In the genomic region with DNA sequence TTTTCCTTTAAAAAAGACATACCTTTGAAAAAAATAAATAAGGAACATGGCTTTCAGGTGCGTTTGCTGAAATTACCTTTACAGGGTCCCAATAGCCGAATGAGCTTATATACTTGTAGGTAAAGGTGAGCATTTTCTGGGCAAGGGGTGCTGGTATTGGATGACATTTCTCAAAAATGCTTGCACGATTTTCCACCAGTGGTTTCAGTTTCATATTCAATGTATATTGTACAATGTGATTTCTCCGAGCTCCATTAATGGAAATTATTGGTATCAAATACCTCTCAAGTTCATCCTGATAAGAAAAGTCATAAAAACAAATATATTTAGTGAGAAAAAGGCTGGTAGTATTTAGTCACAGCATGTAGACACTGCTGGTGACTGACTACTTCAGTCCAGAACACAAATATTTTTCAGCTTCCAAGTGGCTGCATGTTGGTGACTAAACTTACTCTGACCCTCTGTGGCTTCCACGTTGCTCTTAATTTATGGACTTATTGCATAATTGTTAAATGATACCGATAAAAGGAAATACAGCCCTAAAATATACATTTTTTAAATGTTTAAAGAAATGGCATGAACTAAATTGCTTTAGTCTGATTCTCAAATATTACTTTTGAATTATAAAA, we compare ENCODE assay signal across 11 cellular contexts. TPM values are rescaled to one million over a fixed set of nuclear protein-coding genes. Genes with fewer than 3 reads are reported as not detected.
DNase-seq lines count a peak whose midpoint lies in the region; ATAC-seq lines count a peak whose summit lies in the region.
"Had no signal": no experiment of that assay in that cellular context is flagged by ENCODE, and none has a peak within 500 bp of the region (broad histone marks: within the 10 kb centered on the region; RNA-seq: fewer than 3 reads in every experiment).

No MANE protein-coding gene starts in this region.

- no peak overlapping the region for H3K27ac Mint-ChIP-seq in activated CD4-positive, alpha-beta T cell treated with anti-CD3 and anti-CD28 coated beads, Interleukin-2, amount 10 ng/mL, durations not matched to agents 24 days and 14 days
- H3K27ac Mint-ChIP-seq in activated naive CD8-positive, alpha-beta T cell treated with anti-CD3 and anti-CD28 coated beads, Interleukin-2, amount 10 ng/mL, durations not matched to agents 7 days and 5 days: peak overlapping the region; percentile 87
- no peak overlapping the region for H3K27ac Mint-ChIP-seq in stimulated activated effector memory CD8-positive, alpha-beta T cell treated with anti-CD3 and anti-CD28 coated beads, Interleukin-12 subunit alpha, Interleukin-12 subunit beta, amount 100 ng/mL, for 72 hours
- H3K27ac Mint-ChIP-seq: type B pancreatic cell had no signal

- intact Hi-C loops in activated CD4-positive, alpha-beta T cell treated with anti-CD3 and anti-CD28 coated beads, Interleukin-2, amount 10 ng/mL, durations not matched to agents 24 days and 14 days (cut with micrococcal nuclease): loop anchor here (5.0 kb wide), 1 partner anchor 39 kb away; no protein-coding TSS in a partner anchor

- H3K9me3 Mint-ChIP-seq in activated CD4-positive, alpha-beta T cell treated with anti-CD3 and anti-CD28 coated beads, Interleukin-2, amount 10 ng/mL, durations not matched to agents 24 days and 14 days: no peaks in the 10 kb centered on the region
- peaks cover 2% of the 10 kb centered on the region for H3K9me3 Mint-ChIP-seq in activated naive CD8-positive, alpha-beta T cell treated with anti-CD3 and anti-CD28 coated beads, Interleukin-2, amount 10 ng/mL, durations not matched to agents 7 days and 5 days
- no peaks in the 10 kb centered on the region for H3K9me3 Mint-ChIP-seq in stimulated activated effector memory CD8-positive, alpha-beta T cell treated with anti-CD3 and anti-CD28 coated beads, Interleukin-12 subunit alpha, Interleukin-12 subunit beta, amount 100 ng/mL, for 72 hours
- H3K9me3 Mint-ChIP-seq: type B pancreatic cell had no signal

- no peaks in the 10 kb centered on the region for H3K27me3 Mint-ChIP-seq in activated CD4-positive, alpha-beta T cell treated with anti-CD3 and anti-CD28 coated beads, Interleukin-2, amount 10 ng/mL, durations not matched to agents 24 days and 14 days
- H3K27me3 Mint-ChIP-seq in activated naive CD8-positive, alpha-beta T cell treated with anti-CD3 and anti-CD28 coated beads, Interleukin-2, amount 10 ng/mL, durations not matched to agents 7 days and 5 days: no peaks in the 10 kb centered on the region
- H3K27me3 Mint-ChIP-seq: type B pancreatic cell had no signal

- peak overlapping the region; percentile 67 for H3K4me3 Mint-ChIP-seq in activated CD4-positive, alpha-beta T cell treated with anti-CD3 and anti-CD28 coated beads, Interleukin-2, amount 10 ng/mL, durations not matched to agents 24 days and 14 days
- peak overlapping the region; percentile 71 for H3K4me3 Mint-ChIP-seq in activated naive CD8-positive, alpha-beta T cell treated with anti-CD3 and anti-CD28 coated beads, Interleukin-2, amount 10 ng/mL, durations not matched to agents 7 days and 5 days
- H3K4me3 Mint-ChIP-seq in stimulated activated effector memory CD8-positive, alpha-beta T cell treated with anti-CD3 and anti-CD28 coated beads, Interleukin-12 subunit alpha, Interleukin-12 subunit beta, amount 100 ng/mL, for 72 hours: peak overlapping the region; percentile 9
- H3K4me3 Mint-ChIP-seq: type B pancreatic cell had no signal

- peaks cover 21% of the 10 kb centered on the region for H3K4me1 Mint-ChIP-seq in activated CD4-positive, alpha-beta T cell treated with anti-CD3 and anti-CD28 coated beads, Interleukin-2, amount 10 ng/mL, durations not matched to agents 24 days and 14 days
- peaks cover 27% of the 10 kb centered on the region for H3K4me1 Mint-ChIP-seq in activated naive CD8-positive, alpha-beta T cell treated with anti-CD3 and anti-CD28 coated beads, Interleukin-2, amount 10 ng/mL, durations not matched to agents 7 days and 5 days
- peaks cover 18% of the 10 kb centered on the region for H3K4me1 Mint-ChIP-seq in stimulated activated effector memory CD8-positive, alpha-beta T cell treated with anti-CD3 and anti-CD28 coated beads, Interleukin-12 subunit alpha, Interleukin-12 subunit beta, amount 100 ng/mL, for 72 hours

- peak; percentile 62 for ATAC-seq in activated naive CD8-positive, alpha-beta T cell treated with anti-CD3 and anti-CD28 coated beads, Interleukin-2, amount 10 ng/mL, durations not matched to agents 7 days and 5 days (ENCODE audit: low read depth)
- peak; percentile 26 for ATAC-seq in stimulated activated effector memory CD8-positive, alpha-beta T cell treated with anti-CD3 and anti-CD28 coated beads, Interleukin-12 subunit alpha, Interleukin-12 subunit beta, amount 100 ng/mL, for 72 hours

- POLR2A ChIA-PET in activated naive CD8-positive, alpha-beta T cell treated with anti-CD3 and anti-CD28 coated beads, Interleukin-2, amount 10 ng/mL, durations not matched to agents 7 days and 5 days (lab: Charles Lee): interaction anchor here (1.1 to 2.3 kb wide), 3 partner anchors 9 to 66 kb away, joined by 4 to 18 read pairs (median 6); no protein-coding TSS in a partner anchor

- peak; percentile 68 for DNase-seq in activated CD4-positive, alpha-beta T cell treated with anti-CD3 and anti-CD28 coated beads, Interleukin-2, amount 10 ng/mL, durations not matched to agents 24 days and 14 days
- DNase-seq in activated CD4-positive, alpha-beta T cell treated with anti-CD3 and anti-CD28 coated beads, Interleukin-2, amount 50 U/mL, for 4 hours: no peak
- DNase-seq in NOMO-1 treated with DMSO at 0.1 percent for 48 hours (lab: John Stamatoyannopoulos, UW; ENCODE audit: unreplicated experiment) (peak; percentile 71), NCI-H82 (lab: John Stamatoyannopoulos, UW) (no peak), DMS114 treated with DMSO at 0.1 percent for 48 hours (lab: John Stamatoyannopoulos, UW; ENCODE audit: unreplicated experiment) (no peak)
- no peak for DNase-seq in activated naive CD8-positive, alpha-beta T cell treated with anti-CD3 and anti-CD28 coated beads, Interleukin-2, amount 10 ng/mL, durations not matched to agents 7 days and 5 days
- DNase-seq in stimulated activated effector memory CD8-positive, alpha-beta T cell treated with anti-CD3 and anti-CD28 coated beads, Interleukin-12 subunit alpha, Interleukin-12 subunit beta, amount 100 ng/mL, for 72 hours (ENCODE audit: low spot score in 2 of 2): no peak
- no peak for DNase-seq in stimulated activated naive CD4-positive, alpha-beta T cell treated with Interleukin-2 at 50 U/mL for 16 hours (lab: John Stamatoyannopoulos, UW)
- DNase-seq: activated gamma-delta T cell treated with Interleukin-2 at 50 U/mL for 16 hours, dorsolateral prefrontal cortex had no signal

- no peaks in the 10 kb centered on the region for H3K36me3 Mint-ChIP-seq in activated CD4-positive, alpha-beta T cell treated with anti-CD3 and anti-CD28 coated beads, Interleukin-2, amount 10 ng/mL, durations not matched to agents 24 days and 14 days (ENCODE audit: low read depth)
- peaks cover 8% of the 10 kb centered on the region for H3K36me3 Mint-ChIP-seq in activated naive CD8-positive, alpha-beta T cell treated with anti-CD3 and anti-CD28 coated beads, Interleukin-2, amount 10 ng/mL, durations not matched to agents 7 days and 5 days
- no peaks in the 10 kb centered on the region for H3K36me3 Mint-ChIP-seq in stimulated activated effector memory CD8-positive, alpha-beta T cell treated with anti-CD3 and anti-CD28 coated beads, Interleukin-12 subunit alpha, Interleukin-12 subunit beta, amount 100 ng/mL, for 72 hours
- H3K36me3 Mint-ChIP-seq: type B pancreatic cell had no signal

RNA-seq across cellular contexts. Expression of a gene that starts 32.9 kb away (rescaled TPM):
- 18.9 and 19.6 TPM in 2 replicates for total RNA-seq in activated CD4-positive, alpha-beta T cell treated with anti-CD3 and anti-CD28 coated beads, Interleukin-2, amount 10 ng/mL, durations not matched to agents 24 days and 14 days
- total RNA-seq in activated naive CD8-positive, alpha-beta T cell treated with anti-CD3 and anti-CD28 coated beads, Interleukin-2, amount 10 ng/mL, durations not matched to agents 7 days and 5 days: 10 to 100 TPM; 19.7 to 20.0 TPM

Comparison
In these comparisons a context has a peak if more than half of its experiments do, and no peak if none do; other contexts are left out.
1. DNase-seq: peak in activated CD4-positive, alpha-beta T cell treated with anti-CD3 and anti-CD28 coated beads, Interleukin-2, amount 10 ng/mL, durations not matched to agents 24 days and 14 days (single experiment) and NOMO-1 treated with DMSO at 0.1 percent for 48 hours (single experiment); none in activated CD4-positive, alpha-beta T cell treated with anti-CD3 and anti-CD28 coated beads, Interleukin-2, amount 50 U/mL, for 4 hours (0 of 2), activated naive CD8-positive, alpha-beta T cell treated with anti-CD3 and anti-CD28 coated beads, Interleukin-2, amount 10 ng/mL, durations not matched to agents 7 days and 5 days (single experiment), stimulated activated effector memory CD8-positive, alpha-beta T cell treated with anti-CD3 and anti-CD28 coated beads, Interleukin-12 subunit alpha, Interleukin-12 subunit beta, amount 100 ng/mL, for 72 hours (0 of 2), NCI-H82 (single experiment), DMS114 treated with DMSO at 0.1 percent for 48 hours (single experiment) and stimulated activated naive CD4-positive, alpha-beta T cell treated with Interleukin-2 at 50 U/mL for 16 hours (single experiment).
2. H3K4me3 Mint-ChIP-seq: peak in every context shown above with its lines; median percentile 71 in activated naive CD8-positive, alpha-beta T cell treated with anti-CD3 and anti-CD28 coated beads, Interleukin-2, amount 10 ng/mL, durations not matched to agents 7 days and 5 days; 67 in activated CD4-positive, alpha-beta T cell treated with anti-CD3 and anti-CD28 coated beads, Interleukin-2, amount 10 ng/mL, durations not matched to agents 24 days and 14 days; 9 in stimulated activated effector memory CD8-positive, alpha-beta T cell treated with anti-CD3 and anti-CD28 coated beads, Interleukin-12 subunit alpha, Interleukin-12 subunit beta, amount 100 ng/mL, for 72 hours.